Comparison of ENCODE assay signal across 1 cellular context in the genomic region with DNA sequence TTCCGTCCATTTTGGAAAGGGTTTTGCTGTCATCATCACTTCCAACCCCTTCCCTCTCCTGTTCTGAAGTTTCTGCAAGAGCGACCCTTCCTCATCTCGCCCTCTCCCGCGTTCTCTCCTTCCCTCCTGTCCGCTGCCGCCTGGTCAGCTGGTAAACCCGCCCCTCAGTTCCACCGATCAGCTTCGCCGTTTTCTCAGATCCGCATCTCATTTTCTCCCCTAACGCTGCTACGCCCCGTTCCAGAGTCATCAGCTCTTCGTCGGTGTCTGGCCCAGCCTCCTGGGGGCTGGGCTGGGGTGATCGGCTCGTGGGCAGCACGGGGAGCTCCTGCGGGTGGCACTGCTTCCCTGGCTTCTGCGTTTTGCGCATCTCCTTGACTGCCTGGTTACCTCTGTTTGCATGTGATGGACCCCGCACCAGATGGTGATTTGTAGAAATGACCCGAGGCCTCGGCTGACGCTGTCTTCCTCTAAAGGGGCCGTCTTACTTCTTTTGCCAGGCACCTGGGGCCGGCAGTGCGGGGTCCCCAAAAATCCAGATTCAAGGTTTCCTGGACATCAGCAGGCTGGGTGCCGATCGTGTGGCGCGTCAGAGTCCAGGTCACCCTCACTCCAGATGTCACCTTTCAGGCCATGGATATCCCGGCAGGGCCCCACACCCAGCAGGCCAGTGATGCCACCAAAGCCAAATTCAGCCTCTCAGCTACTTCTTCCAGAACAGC.
TF ChIP-seq lines count a peak whose summit lies in the region.

No MANE protein-coding gene starts in this region.

TF ChIP-seq in K562, 482 proteins besides CTCF, POLR2A, EP300 and RAD21:
- TF ChIP-seq POLR2G (IDR thresholded peaks at IDR 0.05; ENCODE audit: low read depth, low read length) (peak; percentile 36; the same call in 1 of the 2 replicates), HNRNPLL (IDR thresholded peaks at IDR 0.05; ENCODE audit: low read depth, low read length, poor library complexity, severe bottlenecking) (no peak)
